ENCODE assay signal across 18 cellular contexts in the genomic region with DNA sequence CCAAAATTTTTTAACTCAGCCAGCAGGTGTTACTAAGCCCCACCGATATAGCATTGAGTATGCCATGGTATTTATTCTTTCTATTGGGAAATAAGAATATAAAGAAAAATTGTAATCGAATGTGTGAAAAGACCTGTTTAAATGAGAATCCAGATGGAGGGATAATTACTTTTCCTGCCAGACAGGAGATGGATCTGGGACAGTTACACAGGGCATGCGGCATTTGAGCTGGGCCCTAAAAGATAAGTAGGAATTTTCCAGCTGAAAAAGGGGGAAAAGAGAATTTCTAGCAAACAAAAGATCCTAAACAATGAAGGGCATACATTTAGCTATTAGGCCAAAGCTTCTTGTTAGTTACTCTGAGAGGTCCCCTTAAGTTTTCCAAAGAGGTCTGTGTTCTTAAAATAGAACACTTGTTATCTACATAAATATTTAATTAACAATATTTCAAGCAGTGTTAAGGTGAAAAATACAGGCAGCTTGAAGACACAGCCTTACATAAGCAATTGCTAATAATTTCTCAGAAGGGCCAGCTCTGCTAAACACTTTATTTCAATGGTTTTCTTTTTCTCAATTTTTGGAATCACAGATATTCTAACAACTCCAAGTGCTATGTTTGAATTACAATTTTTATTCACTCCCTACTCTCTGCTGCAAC.
"Had no signal": no experiment of that assay in that cellular context is flagged by ENCODE, and none has a peak within 500 bp of the region (broad histone marks: within the 10 kb centered on the region; RNA-seq: fewer than 3 reads in every experiment).

No MANE protein-coding gene starts in this region.

- DNase-seq: activated CD4-positive, alpha-beta T cell treated with anti-CD3 and anti-CD28 coated beads for 4 hours; activated CD8-positive, alpha-beta memory T cell treated with anti-CD3 and anti-CD28 coated beads, Interleukin-2, amount 50 U/mL, for 4 hours; activated CD8-positive, alpha-beta T cell treated with anti-CD3 and anti-CD28 coated beads, Interleukin-2, amount 10 ng/mL, durations not matched to agents 7 days and 5 days; activated gamma-delta T cell; activated T-cell treated with anti-CD3 and anti-CD28 coated beads, Interleukin-2, amount 50 U/mL, for 72 hours; amygdala; dermis blood vessel endothelial cell; effector memory CD8-positive, alpha-beta T cell; hippocampal formation; nephron progenitor cell; occipital lobe; spleen; T-helper 1 cell; tibial artery had no signal

- H3K27ac Mint-ChIP-seq: activated CD8-positive, alpha-beta T cell treated with anti-CD3 and anti-CD28 coated beads, Interleukin-2, amount 10 ng/mL, durations not matched to agents 7 days and 5 days; activated naive CD8-positive, alpha-beta T cell; activated T-cell treated with anti-CD3 and anti-CD28 coated beads, Interleukin-2, amount 50 U/mL, for 72 hours; effector memory CD8-positive, alpha-beta T cell; nephron progenitor cell had no signal

- H3K9me3 ChIP-seq: prostate gland, spleen, tibial artery had no signal

- H3K4me3 ChIP-seq: prostate gland, SK-N-MC, spleen, tibial artery had no signal

- H3K27me3 ChIP-seq: spleen, tibial artery had no signal

- H3K27me3 Mint-ChIP-seq: activated naive CD8-positive, alpha-beta T cell; brain had no signal

- H3K36me3 Mint-ChIP-seq: activated naive CD8-positive, alpha-beta T cell; brain had no signal

- H3K27ac ChIP-seq: SK-N-MC, spleen, tibial artery had no signal

- H3K9me3 Mint-ChIP-seq: activated T-cell treated with anti-CD3 and anti-CD28 coated beads, Interleukin-2, amount 50 U/mL, for 72 hours; effector memory CD8-positive, alpha-beta T cell; nephron progenitor cell had no signal

- H3K4me3 Mint-ChIP-seq: activated CD8-positive, alpha-beta T cell treated with anti-CD3 and anti-CD28 coated beads, Interleukin-2, amount 10 ng/mL, durations not matched to agents 7 days and 5 days; activated naive CD8-positive, alpha-beta T cell; activated T-cell treated with anti-CD3 and anti-CD28 coated beads, Interleukin-2, amount 50 U/mL, for 72 hours; brain; effector memory CD8-positive, alpha-beta T cell; nephron progenitor cell had no signal

- H3K36me3 ChIP-seq: prostate gland, spleen, tibial artery had no signal
